33 cellular contexts compared by ENCODE assay signal in genomic region chr3:18618723-18619122, GRCh38.
"Had no signal": no experiment of that assay in that cellular context is flagged by ENCODE, and none has a peak within 500 bp of the region (broad histone marks: within the 10 kb centered on the region; RNA-seq: fewer than 3 reads in every experiment).

No MANE protein-coding gene starts in this region.

- H3K27ac Mint-ChIP-seq: activated CD4-positive, alpha-beta memory T cell treated with anti-CD3 and anti-CD28 coated beads, Interleukin-2, amount 10 ng/mL, durations not matched to agents 7 days and 5 days; activated CD4-positive, alpha-beta T cell treated with anti-CD3 and anti-CD28 coated beads, Interleukin-2, amount 10 ng/mL, durations not matched to agents 7 days and 5 days; activated naive CD8-positive, alpha-beta T cell; activated T-cell treated with anti-CD3 and anti-CD28 coated beads, Interleukin-2, amount 50 U/mL, for 24 hours; activated T-cell treated with anti-CD3 and anti-CD28 coated beads, Interleukin-2, amount 50 U/mL, for 72 hours; activated T-helper 17 cell treated with anti-CD3 and anti-CD28 coated beads, Interleukin-2, amount 50 U/mL, for 72 hours; dendritic cell treated with granulocyte-macrophage colony-stimulating factor and Interleukin-4, amounts not matched to agents 40 ng/mL and 50 ng/mL, for 4 days; endodermal cell had no signal

- H3K36me3 ChIP-seq: brain microvascular endothelial cell, esophagus muscularis mucosa, gastrocnemius medialis, heart left ventricle had no signal

- ATAC-seq: activated T-cell treated with anti-CD3 and anti-CD28 coated beads, Interleukin-2, amount 50 U/mL, for 72 hours; activated T-helper 17 cell treated with anti-CD3 and anti-CD28 coated beads, Interleukin-2, amount 50 U/mL, for 72 hours; foreskin keratinocyte; gastrocnemius medialis; heart left ventricle had no signal

- H3K9me3 ChIP-seq: esophagus muscularis mucosa, gastrocnemius medialis, heart left ventricle had no signal

- H3K4me1 ChIP-seq: esophagus muscularis mucosa, foreskin keratinocyte, gastrocnemius medialis, heart left ventricle had no signal

- H3K27ac ChIP-seq: brain microvascular endothelial cell, coronary artery, dorsolateral prefrontal cortex, esophagus muscularis mucosa, foreskin keratinocyte, gastrocnemius medialis, heart left ventricle had no signal

- H3K9me3 Mint-ChIP-seq: activated T-cell treated with anti-CD3 and anti-CD28 coated beads, Interleukin-2, amount 50 U/mL, for 24 hours; activated T-helper 17 cell treated with anti-CD3 and anti-CD28 coated beads, Interleukin-2, amount 50 U/mL, for 72 hours; central memory CD8-positive, alpha-beta T cell; dendritic cell treated with granulocyte-macrophage colony-stimulating factor and Interleukin-4, amounts not matched to agents 40 ng/mL and 50 ng/mL, for 4 days; endodermal cell had no signal

- H3K36me3 Mint-ChIP-seq: activated naive CD8-positive, alpha-beta T cell had no signal

- DNase-seq: activated CD4-positive, alpha-beta memory T cell treated with anti-CD3 and anti-CD28 coated beads, Interleukin-2, amount 10 ng/mL, durations not matched to agents 7 days and 5 days; activated CD4-positive, alpha-beta T cell treated with anti-CD3 and anti-CD28 coated beads for 1 hour; activated CD4-positive, alpha-beta T cell treated with anti-CD3 and anti-CD28 coated beads for 4 hours; activated CD4-positive, alpha-beta T cell treated with anti-CD3 and anti-CD28 coated beads, Interleukin-2, amount 10 ng/mL, durations not matched to agents 7 days and 5 days; activated CD4-positive, alpha-beta T cell treated with anti-CD3 and anti-CD28 coated beads, Interleukin-2, amount 50 U/mL, for 4 hours; activated CD8-positive, alpha-beta memory T cell treated with anti-CD3 and anti-CD28 coated beads, Interleukin-2, amount 50 U/mL, for 48 hours; activated effector memory CD4-positive, alpha-beta T cell treated with Interleukin-2 at 50 U/mL for 16 hours; activated gamma-delta T cell treated with Interleukin-2 at 50 U/mL for 16 hours; activated naive CD4-positive, alpha-beta T cell treated with anti-CD3 and anti-CD28 coated beads, Interleukin-2, amount 50 U/mL, for 16 hours; activated naive CD4-positive, alpha-beta T cell treated with Interleukin-2 at 50 U/mL for 16 hours; activated T-cell treated with anti-CD3 and anti-CD28 coated beads for 4 hours; activated T-cell treated with anti-CD3 and anti-CD28 coated beads, Interleukin-2, amount 50 U/mL, for 24 hours; activated T-cell treated with anti-CD3 and anti-CD28 coated beads, Interleukin-2, amount 50 U/mL, for 72 hours; amniotic stem cell; anterior cingulate cortex; brain microvascular endothelial cell; dorsolateral prefrontal cortex; effector memory CD4-positive, alpha-beta T cell; endodermal cell; erythroblast; foreskin keratinocyte; gastrocnemius medialis; glutamatergic neuron; heart left ventricle; T-helper 2 cell had no signal

- H3K27me3 Mint-ChIP-seq: activated CD4-positive, alpha-beta memory T cell treated with anti-CD3 and anti-CD28 coated beads, Interleukin-2, amount 10 ng/mL, durations not matched to agents 7 days and 5 days; activated CD4-positive, alpha-beta T cell treated with anti-CD3 and anti-CD28 coated beads, Interleukin-2, amount 10 ng/mL, durations not matched to agents 7 days and 5 days; activated naive CD8-positive, alpha-beta T cell; activated T-cell treated with anti-CD3 and anti-CD28 coated beads, Interleukin-2, amount 50 U/mL, for 24 hours; activated T-helper 17 cell treated with anti-CD3 and anti-CD28 coated beads, Interleukin-2, amount 50 U/mL, for 72 hours; central memory CD8-positive, alpha-beta T cell; dendritic cell treated with granulocyte-macrophage colony-stimulating factor and Interleukin-4, amounts not matched to agents 40 ng/mL and 50 ng/mL, for 4 days had no signal

- H3K4me1 Mint-ChIP-seq: activated CD4-positive, alpha-beta memory T cell treated with anti-CD3 and anti-CD28 coated beads, Interleukin-2, amount 10 ng/mL, durations not matched to agents 7 days and 5 days; activated CD4-positive, alpha-beta T cell treated with anti-CD3 and anti-CD28 coated beads, Interleukin-2, amount 10 ng/mL, durations not matched to agents 7 days and 5 days; endodermal cell had no signal

- H3K27me3 ChIP-seq: brain microvascular endothelial cell, dorsolateral prefrontal cortex, esophagus muscularis mucosa, foreskin keratinocyte, gastrocnemius medialis, heart left ventricle had no signal

- H3K4me3 Mint-ChIP-seq: activated CD4-positive, alpha-beta memory T cell treated with anti-CD3 and anti-CD28 coated beads, Interleukin-2, amount 10 ng/mL, durations not matched to agents 7 days and 5 days; activated CD4-positive, alpha-beta T cell treated with anti-CD3 and anti-CD28 coated beads, Interleukin-2, amount 10 ng/mL, durations not matched to agents 7 days and 5 days; activated naive CD8-positive, alpha-beta T cell; activated T-cell treated with anti-CD3 and anti-CD28 coated beads, Interleukin-2, amount 50 U/mL, for 24 hours; activated T-cell treated with anti-CD3 and anti-CD28 coated beads, Interleukin-2, amount 50 U/mL, for 72 hours; activated T-helper 17 cell treated with anti-CD3 and anti-CD28 coated beads, Interleukin-2, amount 50 U/mL, for 72 hours; central memory CD8-positive, alpha-beta T cell; dendritic cell treated with granulocyte-macrophage colony-stimulating factor and Interleukin-4, amounts not matched to agents 40 ng/mL and 50 ng/mL, for 4 days; endodermal cell had no signal

- FAIRE-seq: astrocyte, bronchial epithelial cell had no signal

- H3K4me3 ChIP-seq: coronary artery, dorsolateral prefrontal cortex, esophagus muscularis mucosa, gastrocnemius medialis, heart left ventricle had no signal
